8 cellular contexts compared by ENCODE assay signal in genomic region chr4:73308286-73308685, GRCh38. TPM values are rescaled to one million over a fixed set of nuclear protein-coding genes. Genes with fewer than 3 reads are reported as not detected.
DNase-seq lines count a peak whose midpoint lies in the region; ATAC-seq and TF ChIP-seq lines count a peak whose summit lies in the region.

No MANE protein-coding gene starts in this region.

- H3K4me3 Mint-ChIP-seq in MCF 10A (ENCODE audit: unreplicated experiment): no peak overlapping the region

- 76 to 87% methylated on average over 3 of the region's 3 CpGs for WGBS in thyroid gland, 2 donors

- ATAC-seq in upper lobe of right lung: peak; percentile 47

- H3K9me3 ChIP-seq in breast epithelium (no peaks in the 10 kb centered on the region), upper lobe of right lung (no peaks in the 10 kb centered on the region), thyroid gland (no peaks in the 10 kb centered on the region)

- intact Hi-C loops in MCF 10A (cut with micrococcal nuclease): loop anchor here (2.0 kb wide), 1 partner anchor 49 kb away; the partner anchor contains the start of gene ANKRD17
- intact Hi-C loops in breast epithelium (cut with DNase I; ENCODE audit: low total_unique reads): no loop called here
- intact Hi-C loops in upper lobe of right lung (cut with DNase I): no loop called here
- intact Hi-C loops in thyroid gland (cut with DNase I): no loop called here

- TF ChIP-seq POLR2A in breast epithelium (IDR thresholded peaks at IDR 0.05): no peak
- TF ChIP-seq POLR2A in thyroid gland (IDR thresholded peaks at IDR 0.05): no peak

- CTCF ChIA-PET in MCF 10A (lab: Yijun Ruan, JAX): interaction anchor here (0.7 to 1.9 kb wide), 10 partner anchors 13 to 346 kb away, joined by 3 to 11 read pairs (median 4); no protein-coding TSS in a partner anchor

- H3K4me1 ChIP-seq in breast epithelium (no peaks in the 10 kb centered on the region), upper lobe of right lung (no peaks in the 10 kb centered on the region), thyroid gland (no peaks in the 10 kb centered on the region)

- H3K4me3 ChIP-seq in breast epithelium (no peak overlapping the region), upper lobe of right lung (no peak overlapping the region), thyroid gland (replicated peaks in 1 of 3) (no peak overlapping the region)

- H3K27me3 Mint-ChIP-seq in MCF 10A (ENCODE audit: insufficient read depth, unreplicated experiment): no peaks in the 10 kb centered on the region

- H3K27me3 ChIP-seq in breast epithelium: no peaks in the 10 kb centered on the region
- H3K27me3 ChIP-seq in upper lobe of right lung: no peaks in the 10 kb centered on the region
- H3K27me3 ChIP-seq in thyroid gland: no peaks in the 10 kb centered on the region

- DNase-seq in MCF 10A (ENCODE audit: unreplicated experiment): peak; percentile 10
- DNase-seq in breast epithelium (ENCODE audit: low spot score in 2 of 2): no peak
- DNase-seq in NCI-H226: peak; percentile 31
- peak; percentile 41 for DNase-seq in dedifferentiated amniotic fluid mesenchymal stem cell (ENCODE audit: extremely low spot score)
- no peak for DNase-seq in upper lobe of right lung
- no peak for DNase-seq in SW480 (ENCODE audit: low spot score)
- no peak for DNase-seq in central memory CD4-positive, alpha-beta T cell
- DNase-seq in thyroid gland: no peak

- peaks cover 11% of the 10 kb centered on the region for H3K4me1 Mint-ChIP-seq in MCF 10A (ENCODE audit: insufficient read depth, unreplicated experiment)

- POLR2A ChIA-PET in MCF 10A (lab: Yijun Ruan, JAX): interaction anchor here (1.5 kb wide), 1 partner anchor 49 kb away, joined by 5 read pairs; the partner anchor contains the start of gene ANKRD17

- H3K36me3 ChIP-seq in breast epithelium (no peaks in the 10 kb centered on the region), upper lobe of right lung (no peaks in the 10 kb centered on the region), thyroid gland (no peaks in the 10 kb centered on the region)

- no peaks in the 10 kb centered on the region for H3K9me3 Mint-ChIP-seq in MCF 10A (ENCODE audit: unreplicated experiment)

- H3K27ac Mint-ChIP-seq in MCF 10A (ENCODE audit: low read depth, unreplicated experiment): no peak overlapping the region

- no peaks in the 10 kb centered on the region for H3K36me3 Mint-ChIP-seq in MCF 10A (ENCODE audit: insufficient read depth, unreplicated experiment)

- TF ChIP-seq CTCF in MCF 10A (IDR thresholded peaks at IDR 0.05; ENCODE audit: unreplicated experiment) (peak; percentile 22), breast epithelium (IDR thresholded peaks at IDR 0.05) (no peak), upper lobe of right lung (IDR thresholded peaks at IDR 0.05) (peak; percentile 8), thyroid gland (IDR thresholded peaks at IDR 0.05) (no peak)

- BruUV-seq in MCF 10A (replicated peaks; lab: Mats Ljungman, UMichigan): no TSS peak

- no peak overlapping the region for H3K27ac ChIP-seq in breast epithelium
- no peak overlapping the region for H3K27ac ChIP-seq in upper lobe of right lung
- H3K27ac ChIP-seq in thyroid gland: no peak overlapping the region

RNA-seq across cellular contexts. Expression of gene ANKRD17, which starts 49.7 kb away (rescaled TPM):
- total RNA-seq in MCF 10A (2022) (62.8 and 65.7 TPM in 2 replicates), breast epithelium (10 to 100 TPM; 53.0 to 81.4 (median 69.2) TPM), upper lobe of right lung (61.5 TPM), thyroid gland (10 to 100 TPM; 46.8 to 74.6 (median 64.2) TPM)

Comparison
In these comparisons a context has a peak if more than half of its experiments do, and no peak if none do; other contexts are left out.
1. DNase-seq: peak in MCF 10A (single experiment), NCI-H226 (single experiment) and dedifferentiated amniotic fluid mesenchymal stem cell (single experiment); none in breast epithelium (0 of 2), upper lobe of right lung (single experiment), SW480 (single experiment), central memory CD4-positive, alpha-beta T cell (single experiment) and thyroid gland (0 of 2).
2. CTCF ChIP-seq: peak in MCF 10A (single experiment) and upper lobe of right lung (single experiment); none in breast epithelium (0 of 3) and thyroid gland (0 of 6).